Comparison of ENCODE assay signal across 13 cellular contexts in genomic region chr2:236538242-236538641, GRCh38. TPM values are rescaled to one million over a fixed set of nuclear protein-coding genes. Genes with fewer than 3 reads are reported as not detected.
A peak's percentile ranks its signal among the peaks of the same experiment; 100 is the strongest.
DNase-seq lines count a peak whose midpoint lies in the region; ATAC-seq and TF ChIP-seq lines count a peak whose summit lies in the region.
"Had no signal": no experiment of that assay in that cellular context is flagged by ENCODE, and none has a peak within 500 bp of the region (broad histone marks: within the 10 kb centered on the region; RNA-seq: fewer than 3 reads in every experiment).

No MANE protein-coding gene starts in this region.

- H3K4me3 Mint-ChIP-seq in CD4-positive, CD25-positive, alpha-beta regulatory T cell: peak overlapping the region; percentile 94 to 99 (median 98)

- WGBS in hepatocyte (ENCODE audit: low lambda C conversion rate, missing lambda C conversion rate): 70% methylated on average over 5 of the region's 5 CpGs

- ATAC-seq in CD4-positive, CD25-positive, alpha-beta regulatory T cell (ENCODE audit: low read depth in 2 of 2): no peak
- peak; percentile 50 for ATAC-seq in GM18907 (IDR thresholded peaks at IDR 0.05; ENCODE audit: unreplicated experiment)
- ATAC-seq: esophagus mucosa had no signal

- H3K4me1 ChIP-seq in CD4-positive, CD25-positive, alpha-beta regulatory T cell (ENCODE audit: control insufficient read depth, insufficient read depth, low read length, poor library complexity, severe bottlenecking): peaks cover 33% of the 10 kb centered on the region
- no peaks in the 10 kb centered on the region for H3K4me1 ChIP-seq in hepatocyte (ENCODE audit: insufficient read depth)
- H3K4me1 ChIP-seq: breast epithelium had no signal

- no peak overlapping the region for H2AFZ ChIP-seq in hepatocyte

- peaks cover 0 to 3% (median 0%) of the 10 kb centered on the region in 7 donors for H3K9me3 Mint-ChIP-seq in CD4-positive, CD25-positive, alpha-beta regulatory T cell

- H3K4me2 ChIP-seq in hepatocyte: peak overlapping the region; percentile 59
- H3K4me2 ChIP-seq: smooth muscle cell had no signal

- peak overlapping the region; percentile 95 to 98 (median 97) for H3K27ac Mint-ChIP-seq in CD4-positive, CD25-positive, alpha-beta regulatory T cell

- no peaks in the 10 kb centered on the region for H3K9me2 ChIP-seq in hepatocyte (replicated peaks; ENCODE audit: insufficient read depth)

- H3K27me3 ChIP-seq in CD4-positive, CD25-positive, alpha-beta regulatory T cell (ENCODE audit: control insufficient read depth, insufficient read depth, low read length): no peaks in the 10 kb centered on the region
- no peaks in the 10 kb centered on the region for H3K27me3 ChIP-seq in hepatocyte
- H3K27me3 ChIP-seq: breast epithelium had no signal

- no peaks in the 10 kb centered on the region for H4K20me1 ChIP-seq in hepatocyte (ENCODE audit: insufficient read depth, poor library complexity, severe bottlenecking)

- H3K79me2 ChIP-seq in hepatocyte: no peaks in the 10 kb centered on the region

- H3K27me3 Mint-ChIP-seq in CD4-positive, CD25-positive, alpha-beta regulatory T cell: no peaks in the 10 kb centered on the region

- peaks cover 29% of the 10 kb centered on the region for H3K36me3 Mint-ChIP-seq in CD4-positive, CD25-positive, alpha-beta regulatory T cell

- H3K4me3 ChIP-seq in CD4-positive, CD25-positive, alpha-beta regulatory T cell (ENCODE audit: low read depth, low read length): peak overlapping the region; percentile 98
- H3K4me3 ChIP-seq in hepatocyte: no peak overlapping the region
- H3K4me3 ChIP-seq: breast epithelium, smooth muscle cell had no signal

- H3K9me3 ChIP-seq in CD4-positive, CD25-positive, alpha-beta regulatory T cell (ENCODE audit: control insufficient read depth in 2 of 2, low read length in 2 of 2): no peaks in the 10 kb centered on the region
- H3K9me3 ChIP-seq in KOPT-K1 (ENCODE audit: insufficient read depth, low read length, poor library complexity, severe bottlenecking): peaks cover 10% of the 10 kb centered on the region
- no peaks in the 10 kb centered on the region for H3K9me3 ChIP-seq in hepatocyte (ENCODE audit: low read depth)
- H3K9me3 ChIP-seq: breast epithelium had no signal

- peak overlapping the region; percentile 60 for H3K27ac ChIP-seq in CD4-positive, CD25-positive, alpha-beta regulatory T cell (ENCODE audit: insufficient read depth, low read length, poor library complexity, severe bottlenecking)
- H3K27ac ChIP-seq in KOPT-K1 (ENCODE audit: low read depth, low read length, poor library complexity, severe bottlenecking): peak overlapping the region; percentile 92
- no peak overlapping the region for H3K27ac ChIP-seq in hepatocyte
- H3K27ac ChIP-seq: breast epithelium had no signal

- peaks cover 43 to 75% (median 60%) of the 10 kb centered on the region in 4 donors for H3K4me1 Mint-ChIP-seq in CD4-positive, CD25-positive, alpha-beta regulatory T cell

- no peak for TF ChIP-seq CTCF in hepatocyte (IDR thresholded peaks at IDR 0.05; ENCODE audit: poor library complexity)

- DNase-seq in CD4-positive, CD25-positive, alpha-beta regulatory T cell: peak in 1 of 3 donors; percentile 47
- DNase-seq in hepatocyte (ENCODE audit: low spot score) (no peak), anterior cingulate cortex (lab: John Stamatoyannopoulos, UW) (no peak), HPDE6-E6E7 (ENCODE audit: extremely low spot score) (no peak), NCI-H2196 (lab: John Stamatoyannopoulos, UW; ENCODE audit: unreplicated experiment) (no peak), SHP77 treated with DMSO at 0.1 percent for 48 hours (lab: John Stamatoyannopoulos, UW) (no peak)
- DNase-seq: C1 segment of cervical spinal cord, NCI-H524 had no signal

- H3K36me3 ChIP-seq in CD4-positive, CD25-positive, alpha-beta regulatory T cell (ENCODE audit: control insufficient read depth, insufficient read depth, low read length): peaks cover 18% of the 10 kb centered on the region
- H3K36me3 ChIP-seq in KOPT-K1 (ENCODE audit: insufficient read depth, low read length) (peaks cover 15% of the 10 kb centered on the region), hepatocyte (replicated peaks; ENCODE audit: insufficient read depth, low read depth) (no peaks in the 10 kb centered on the region)
- H3K36me3 ChIP-seq: breast epithelium had no signal

RNA-seq across cellular contexts. Expression of gene ACKR3, which starts 31.4 kb away (rescaled TPM):
- total RNA-seq in CD4-positive, CD25-positive, alpha-beta regulatory T cell: 3.0 TPM
- 1 to 10 TPM; 3.9 to 7.9 (median 5.5) TPM for polyA plus RNA-seq in CD4-positive, CD25-positive, alpha-beta regulatory T cell
- total RNA-seq in hepatocyte: 47.1 and 49.5 TPM in 2 replicates
- 58.9 and 61.4 TPM in 2 replicates for polyA plus RNA-seq in hepatocyte

Comparison
In these comparisons a context has a peak if more than half of its experiments do, and no peak if none do; other contexts are left out.
1. RNA of gene ACKR3, which starts 31.4 kb away (total RNA-seq): 47.1 to 49.5 TPM in hepatocyte; 3.0 TPM in CD4-positive, CD25-positive, alpha-beta regulatory T cell (single experiment); every median in the first group is over 10 times any median in the second.